22 cellular contexts compared by ENCODE assay signal in the genomic region with DNA sequence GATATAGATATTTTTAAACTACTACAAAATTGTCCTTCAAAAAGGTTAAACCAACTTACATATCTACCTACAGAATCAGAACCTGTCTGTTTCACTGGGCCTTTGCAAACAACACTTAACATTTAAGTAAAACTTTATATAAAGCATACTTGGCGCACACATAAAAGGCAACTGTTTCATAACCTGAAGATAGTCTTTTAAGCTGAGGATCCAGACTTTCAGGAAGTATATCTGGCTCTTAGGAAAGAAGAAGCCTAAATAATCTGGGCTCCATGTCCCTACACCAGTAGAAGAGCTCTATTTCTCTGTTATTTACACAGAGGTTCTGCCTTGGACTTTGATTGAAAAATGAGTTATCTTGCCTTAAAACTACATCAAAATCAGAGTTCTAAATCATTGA.
A peak's percentile ranks its signal among the peaks of the same experiment; 100 is the strongest.
DNase-seq lines count a peak whose midpoint lies in the region; ATAC-seq and TF ChIP-seq lines count a peak whose summit lies in the region.
"Had no signal": no experiment of that assay in that cellular context is flagged by ENCODE, and none has a peak within 500 bp of the region (broad histone marks: within the 10 kb centered on the region; RNA-seq: fewer than 3 reads in every experiment).

No MANE protein-coding gene starts in this region.

- POLR2A ChIA-PET in Caco-2 (lab: Charles Lee), result no interaction called here

- no peaks in the 10 kb centered on the region for H3K36me3 ChIP-seq in Caco-2 (ENCODE audit: control insufficient read depth, insufficient read depth, low read length)

- no TSS peak for BruUV-seq in Caco-2 (replicated peaks; lab: Mats Ljungman, UMichigan)

- CTCF ChIA-PET in Caco-2 (lab: Charles Lee), result no interaction called here
- CTCF ChIA-PET in activated CD8-positive, alpha-beta memory T cell treated with anti-CD3 and anti-CD28 coated beads, Interleukin-2, amount 10 ng/mL, durations not matched to agents 7 days and 5 days (lab: Charles Lee), result interaction anchor here (1.1 kb wide), 1 partner anchor 86 kb away, joined by 3 read pairs; no protein-coding TSS in a partner anchor

- H3K4me3 ChIP-seq in Caco-2 (ENCODE audit: low read depth, low read length) (no peak overlapping the region), LNCaP clone FGC (ENCODE audit: low read depth, low read length) (no peak overlapping the region)
- H3K4me3 ChIP-seq: BLaER1, GM12878 had no signal

- H3K27ac Mint-ChIP-seq in Caco-2 (ENCODE audit: unreplicated experiment), result peak overlapping the region; percentile 0
- no peak overlapping the region for H3K27ac Mint-ChIP-seq in activated CD8-positive, alpha-beta memory T cell treated with anti-CD3 and anti-CD28 coated beads, Interleukin-2, amount 10 ng/mL, durations not matched to agents 7 days and 5 days
- H3K27ac Mint-ChIP-seq: CD14-positive monocyte; CD4-positive, CD25-positive, alpha-beta regulatory T cell; CD8-positive, alpha-beta T cell had no signal

- DNase-seq in SIG-M5 treated with dmso at 0.1 percent for 504 hours (lab: John Stamatoyannopoulos, UW; ENCODE audit: unreplicated experiment) (peak; percentile 52), SIG-M5 (lab: John Stamatoyannopoulos, UW) (no peak), Caco-2 (no peak), LNCaP clone FGC (ENCODE audit: low read depth) (peak; percentile 69)
- DNase-seq in activated CD8-positive, alpha-beta memory T cell treated with anti-CD3 and anti-CD28 coated beads, Interleukin-2, amount 10 ng/mL, durations not matched to agents 7 days and 5 days, result no peak
- DNase-seq: ACHN; BE2C; C1 segment of cervical spinal cord; CD4-positive, CD25-positive, alpha-beta regulatory T cell; CD8-positive, alpha-beta T cell; DMS 273 treated with DMSO at 0.1 percent for 48 hours; DMS153; DMS53; DMS79; DND-41; EL; GDM1 had no signal

- H3K4me1 ChIP-seq in Caco-2, result no peaks in the 10 kb centered on the region
- H3K4me1 ChIP-seq: BE2C, BLaER1 had no signal

- H3K4me1 Mint-ChIP-seq in Caco-2 (ENCODE audit: low read depth, unreplicated experiment), result no peaks in the 10 kb centered on the region
- H3K4me1 Mint-ChIP-seq in activated CD8-positive, alpha-beta memory T cell treated with anti-CD3 and anti-CD28 coated beads, Interleukin-2, amount 10 ng/mL, durations not matched to agents 7 days and 5 days, result peaks cover 7% of the 10 kb centered on the region

- no peak for TF ChIP-seq CTCF in Caco-2 (IDR thresholded peaks at IDR 0.05; ENCODE audit: insufficient read depth in 1 of 2, low read depth in 1 of 2, low read length in 1 of 2, severe bottlenecking in 1 of 2, unreplicated experiment in 1 of 2)
- no peak for TF ChIP-seq CTCF in LNCaP clone FGC (IDR thresholded peaks at IDR 0.05; ENCODE audit: control insufficient read depth, extremely low read depth, insufficient read depth)

- H3K9me3 Mint-ChIP-seq in Caco-2 (ENCODE audit: unreplicated experiment), result no peaks in the 10 kb centered on the region
- H3K9me3 Mint-ChIP-seq in activated CD8-positive, alpha-beta memory T cell treated with anti-CD3 and anti-CD28 coated beads, Interleukin-2, amount 10 ng/mL, durations not matched to agents 7 days and 5 days (ENCODE audit: low read depth), result no peaks in the 10 kb centered on the region
- H3K9me3 Mint-ChIP-seq: CD14-positive monocyte; CD4-positive, CD25-positive, alpha-beta regulatory T cell; CD8-positive, alpha-beta T cell had no signal

- intact Hi-C loops in Caco-2 (cut with micrococcal nuclease; ENCODE audit: unreplicated experiment), result no loop called here

- ATAC-seq in GM19467 (IDR thresholded peaks at IDR 0.05; ENCODE audit: unreplicated experiment) (no peak), HG03432 (IDR thresholded peaks at IDR 0.05; ENCODE audit: unreplicated experiment) (no peak)
- ATAC-seq in activated CD8-positive, alpha-beta memory T cell treated with anti-CD3 and anti-CD28 coated beads, Interleukin-2, amount 10 ng/mL, durations not matched to agents 7 days and 5 days, result no peak
- ATAC-seq: CD8-positive, alpha-beta T cell; GM12878 had no signal

- H3K9me3 ChIP-seq in Caco-2, result no peaks in the 10 kb centered on the region; the same call in 1 of the 2 replicates
- H3K9me3 ChIP-seq: BE2C, BLaER1 had no signal

- H3K27me3 Mint-ChIP-seq in Caco-2 (ENCODE audit: insufficient read depth, unreplicated experiment), result no peaks in the 10 kb centered on the region
- H3K27me3 Mint-ChIP-seq in activated CD8-positive, alpha-beta memory T cell treated with anti-CD3 and anti-CD28 coated beads, Interleukin-2, amount 10 ng/mL, durations not matched to agents 7 days and 5 days, result no peaks in the 10 kb centered on the region
- H3K27me3 Mint-ChIP-seq: CD4-positive, CD25-positive, alpha-beta regulatory T cell had no signal

- H3K36me3 Mint-ChIP-seq in Caco-2 (ENCODE audit: insufficient read depth, unreplicated experiment), result peaks cover 30% of the 10 kb centered on the region
- peaks cover 24% of the 10 kb centered on the region for H3K36me3 Mint-ChIP-seq in activated CD8-positive, alpha-beta memory T cell treated with anti-CD3 and anti-CD28 coated beads, Interleukin-2, amount 10 ng/mL, durations not matched to agents 7 days and 5 days

- H3K27me3 ChIP-seq in Caco-2 (replicated peaks; ENCODE audit: control insufficient read depth, insufficient read depth, low read length), result no peaks in the 10 kb centered on the region
- H3K27me3 ChIP-seq: BE2C, BLaER1 had no signal

- no peak overlapping the region for H3K4me3 Mint-ChIP-seq in Caco-2 (ENCODE audit: unreplicated experiment)
- no peak overlapping the region for H3K4me3 Mint-ChIP-seq in activated CD8-positive, alpha-beta memory T cell treated with anti-CD3 and anti-CD28 coated beads, Interleukin-2, amount 10 ng/mL, durations not matched to agents 7 days and 5 days
- H3K4me3 Mint-ChIP-seq: CD14-positive monocyte; CD4-positive, CD25-positive, alpha-beta regulatory T cell; CD8-positive, alpha-beta T cell had no signal

Comparison
In these comparisons a context has a peak if more than half of its experiments do, and no peak if none do; other contexts are left out.
1. DNase-seq: peak in SIG-M5 treated with dmso at 0.1 percent for 504 hours (single experiment) and LNCaP clone FGC (single experiment); none in SIG-M5 (single experiment), Caco-2 (0 of 2) and activated CD8-positive, alpha-beta memory T cell treated with anti-CD3 and anti-CD28 coated beads, Interleukin-2, amount 10 ng/mL, durations not matched to agents 7 days and 5 days (single experiment).